In genomic region chr6:17706580-17707370, GRCh38 we compare ENCODE assay signal across 1 cellular context.
A peak's percentile ranks its signal among the peaks of the same experiment; 100 is the strongest.
TF ChIP-seq lines count a peak whose summit lies in the region.

Gene NUP153 (minus strand): TSS chr6:17706925. CDS start chr6:17706387, 538 bp downstream.

TF ChIP-seq in HEK293, 187 proteins besides CTCF, POLR2A, EP300 and RAD21 (continued from another document and continues in another):
- TF ChIP-seq TSHZ1 (tag by site-specific recombination; IDR thresholded peaks at IDR 0.05; ENCODE audit: borderline replicate concordance): no peak
- TF ChIP-seq, protein P1, sequence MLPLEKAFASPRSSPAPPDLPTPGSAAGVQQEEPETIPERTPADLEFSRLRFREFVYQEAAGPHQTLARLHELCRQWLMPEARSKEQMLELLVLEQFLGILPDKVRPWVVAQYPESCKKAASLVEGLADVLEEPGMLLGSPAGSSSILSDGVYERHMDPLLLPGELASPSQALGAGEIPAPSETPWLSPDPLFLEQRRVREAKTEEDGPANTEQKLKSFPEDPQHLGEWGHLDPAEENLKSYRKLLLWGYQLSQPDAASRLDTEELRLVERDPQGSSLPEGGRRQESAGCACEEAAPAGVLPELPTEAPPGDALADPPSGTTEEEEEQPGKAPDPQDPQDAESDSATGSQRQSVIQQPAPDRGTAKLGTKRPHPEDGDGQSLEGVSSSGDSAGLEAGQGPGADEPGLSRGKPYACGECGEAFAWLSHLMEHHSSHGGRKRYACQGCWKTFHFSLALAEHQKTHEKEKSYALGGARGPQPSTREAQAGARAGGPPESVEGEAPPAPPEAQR (tag by site-specific recombination; IDR thresholded peaks at IDR 0.05): no peak
- TF ChIP-seq ZNF248 (tag by site-specific recombination; IDR thresholded peaks at IDR 0.05): no peak
- TF ChIP-seq ZNF626 (tag by site-specific recombination; IDR thresholded peaks at IDR 0.05): no peak
- TF ChIP-seq ZNF529 (tag by site-specific recombination; IDR thresholded peaks at IDR 0.05; ENCODE audit: insufficient replicate concordance): no peak
- no peak for TF ChIP-seq ZNF223 (tag by site-specific recombination; IDR thresholded peaks at IDR 0.05)
- TF ChIP-seq MYNN (tag by site-specific recombination; IDR thresholded peaks at IDR 0.05; ENCODE audit: borderline replicate concordance): no peak
- TF ChIP-seq SP3 (tag by site-specific recombination; IDR thresholded peaks at IDR 0.05): peak; percentile 82
- peak; percentile 22; the same call in 1 of the 2 replicates for TF ChIP-seq GLIS1 (tag by site-specific recombination; IDR thresholded peaks at IDR 0.05)
- no peak for TF ChIP-seq ZNF423 (tag by site-specific recombination; IDR thresholded peaks at IDR 0.05)
- TF ChIP-seq ZNF514 (tag by site-specific recombination; IDR thresholded peaks at IDR 0.05): no peak
- TF ChIP-seq, protein P2, sequence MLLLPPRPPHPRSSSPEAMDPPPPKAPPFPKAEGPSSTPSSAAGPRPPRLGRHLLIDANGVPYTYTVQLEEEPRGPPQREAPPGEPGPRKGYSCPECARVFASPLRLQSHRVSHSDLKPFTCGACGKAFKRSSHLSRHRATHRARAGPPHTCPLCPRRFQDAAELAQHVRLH (tag by site-specific recombination; IDR thresholded peaks at IDR 0.05): peak; percentile 39; the same call in 1 of the 2 replicates
- no peak for TF ChIP-seq ZNF544 (tag by site-specific recombination; IDR thresholded peaks at IDR 0.05)
- no peak for TF ChIP-seq HOXA7 (CRISPR knock-in tag; IDR thresholded peaks at IDR 0.05; ENCODE audit: borderline replicate concordance)
- TF ChIP-seq ZNF19 (tag by site-specific recombination; IDR thresholded peaks at IDR 0.05; ENCODE audit: low read depth): no peak
- TF ChIP-seq ZNF791 (tag by site-specific recombination; IDR thresholded peaks at IDR 0.05): no peak
- no peak for TF ChIP-seq ZFP41 (tag by site-specific recombination; IDR thresholded peaks at IDR 0.05; ENCODE audit: borderline replicate concordance)
- TF ChIP-seq, protein P3, sequence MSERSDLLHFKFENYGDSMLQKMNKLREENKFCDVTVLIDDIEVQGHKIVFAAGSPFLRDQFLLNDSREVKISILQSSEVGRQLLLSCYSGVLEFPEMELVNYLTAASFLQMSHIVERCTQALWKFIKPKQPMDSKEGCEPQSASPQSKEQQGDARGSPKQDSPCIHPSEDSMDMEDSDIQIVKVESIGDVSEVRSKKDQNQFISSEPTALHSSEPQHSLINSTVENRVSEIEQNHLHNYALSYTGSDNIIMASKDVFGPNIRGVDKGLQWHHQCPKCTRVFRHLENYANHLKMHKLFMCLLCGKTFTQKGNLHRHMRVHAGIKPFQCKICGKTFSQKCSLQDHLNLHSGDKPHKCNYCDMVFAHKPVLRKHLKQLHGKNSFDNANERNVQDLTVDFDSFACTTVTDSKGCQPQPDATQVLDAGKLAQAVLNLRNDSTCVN (tag by site-specific recombination; optimal IDR thresholded peaks at IDR 0.05): peak; percentile 88
- peak; percentile 71 for TF ChIP-seq ZEB2 (tag by site-specific recombination; IDR thresholded peaks at IDR 0.05)
- TF ChIP-seq ZBTB8A (tag by site-specific recombination; IDR thresholded peaks at IDR 0.05): peak; percentile 84
- no peak for TF ChIP-seq ZNF16 (tag by site-specific recombination; IDR thresholded peaks at IDR 0.05; ENCODE audit: low read depth)
- TF ChIP-seq ZNF239 (tag by site-specific recombination; IDR thresholded peaks at IDR 0.05): no peak
- TF ChIP-seq ZNF747 (tag by site-specific recombination; IDR thresholded peaks at IDR 0.05): no peak
- TF ChIP-seq ZNF600 (tag by site-specific recombination; IDR thresholded peaks at IDR 0.05): 0 out of 2 replicates have a peak, but pooled peaks have one; percentile 10
- TF ChIP-seq ZNF555 (tag by site-specific recombination; conservative IDR thresholded peaks at IDR 0.05): no peak
- no peak for TF ChIP-seq ZFP69B (tag by site-specific recombination; IDR thresholded peaks at IDR 0.05)
- no peak for TF ChIP-seq TCF7L2 (IDR thresholded peaks at IDR 0.05; ENCODE audit: borderline replicate concordance, low read depth, low read length)
- TF ChIP-seq ZNF670 (tag by site-specific recombination; IDR thresholded peaks at IDR 0.05; ENCODE audit: low read depth): no peak
- no peak for TF ChIP-seq ZNF302 (tag by site-specific recombination; IDR thresholded peaks at IDR 0.05; ENCODE audit: low read depth)
- TF ChIP-seq KLF10 (tag by site-specific recombination; IDR thresholded peaks at IDR 0.05): no peak
- peak; percentile 92 for TF ChIP-seq PBX3 (CRISPR knock-in tag; IDR thresholded peaks at IDR 0.05)
- TF ChIP-seq ZNF433 (tag by site-specific recombination; IDR thresholded peaks at IDR 0.05; ENCODE audit: low read depth): no peak
- peak; percentile 99 for TF ChIP-seq ZXDB (tag by site-specific recombination; IDR thresholded peaks at IDR 0.05)
- TF ChIP-seq ZNF140 (tag by site-specific recombination; IDR thresholded peaks at IDR 0.05): no peak
- no peak for TF ChIP-seq ZNF624 (tag by site-specific recombination; IDR thresholded peaks at IDR 0.05)
- TF ChIP-seq, protein P4, sequence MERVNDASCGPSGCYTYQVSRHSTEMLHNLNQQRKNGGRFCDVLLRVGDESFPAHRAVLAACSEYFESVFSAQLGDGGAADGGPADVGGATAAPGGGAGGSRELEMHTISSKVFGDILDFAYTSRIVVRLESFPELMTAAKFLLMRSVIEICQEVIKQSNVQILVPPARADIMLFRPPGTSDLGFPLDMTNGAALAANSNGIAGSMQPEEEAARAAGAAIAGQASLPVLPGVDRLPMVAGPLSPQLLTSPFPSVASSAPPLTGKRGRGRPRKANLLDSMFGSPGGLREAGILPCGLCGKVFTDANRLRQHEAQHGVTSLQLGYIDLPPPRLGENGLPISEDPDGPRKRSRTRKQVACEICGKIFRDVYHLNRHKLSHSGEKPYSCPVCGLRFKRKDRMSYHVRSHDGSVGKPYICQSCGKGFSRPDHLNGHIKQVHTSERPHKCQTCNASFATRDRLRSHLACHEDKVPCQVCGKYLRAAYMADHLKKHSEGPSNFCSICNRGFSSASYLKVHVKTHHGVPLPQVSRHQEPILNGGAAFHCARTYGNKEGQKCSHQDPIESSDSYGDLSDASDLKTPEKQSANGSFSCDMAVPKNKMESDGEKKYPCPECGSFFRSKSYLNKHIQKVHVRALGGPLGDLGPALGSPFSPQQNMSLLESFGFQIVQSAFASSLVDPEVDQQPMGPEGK (tag by site-specific recombination; IDR thresholded peaks at IDR 0.05): no peak
- no peak for TF ChIP-seq ZNF121 (tag by site-specific recombination; IDR thresholded peaks at IDR 0.05)
- 0 out of 2 replicates have a peak, but pooled peaks have one; percentile 9 for TF ChIP-seq REPIN1 (tag by site-specific recombination; IDR thresholded peaks at IDR 0.05; ENCODE audit: low read depth)
- no peak for TF ChIP-seq BCL11B (tag by site-specific recombination; IDR thresholded peaks at IDR 0.05; ENCODE audit: low read depth)
- TF ChIP-seq KLF7 (tag by site-specific recombination; IDR thresholded peaks at IDR 0.05; ENCODE audit: borderline replicate concordance): no peak
- TF ChIP-seq ZBTB11 (tag by site-specific recombination; conservative IDR thresholded peaks at IDR 0.05; ENCODE audit: low read depth): peak; percentile 99
- no peak for TF ChIP-seq ZNF776 (tag by site-specific recombination; IDR thresholded peaks at IDR 0.05; ENCODE audit: borderline replicate concordance)
- TF ChIP-seq ZNF510 (tag by site-specific recombination; IDR thresholded peaks at IDR 0.05; ENCODE audit: insufficient replicate concordance): no peak
- no peak for TF ChIP-seq ZBTB49 (tag by site-specific recombination; IDR thresholded peaks at IDR 0.05; ENCODE audit: low read depth)
- no peak for TF ChIP-seq ZNF184 (tag by site-specific recombination; IDR thresholded peaks at IDR 0.05)
- no peak for TF ChIP-seq HIC1 (tag by site-specific recombination; IDR thresholded peaks at IDR 0.05)
- TF ChIP-seq KLF8 (tag by site-specific recombination; IDR thresholded peaks at IDR 0.05): peak; percentile 84
- peak; percentile 72 for TF ChIP-seq ZNF501 (tag by site-specific recombination; IDR thresholded peaks at IDR 0.05)
- TF ChIP-seq SCRT1 (tag by site-specific recombination; IDR thresholded peaks at IDR 0.05; ENCODE audit: borderline replicate concordance): no peak
- no peak for TF ChIP-seq ZNF785 (tag by site-specific recombination; IDR thresholded peaks at IDR 0.05)
- TF ChIP-seq ZNF169 (tag by site-specific recombination; IDR thresholded peaks at IDR 0.05): no peak
- no peak for TF ChIP-seq SCRT2 (tag by site-specific recombination; IDR thresholded peaks at IDR 0.05)
